ENCODE assay signal across 19 cellular contexts in the genomic region with DNA sequence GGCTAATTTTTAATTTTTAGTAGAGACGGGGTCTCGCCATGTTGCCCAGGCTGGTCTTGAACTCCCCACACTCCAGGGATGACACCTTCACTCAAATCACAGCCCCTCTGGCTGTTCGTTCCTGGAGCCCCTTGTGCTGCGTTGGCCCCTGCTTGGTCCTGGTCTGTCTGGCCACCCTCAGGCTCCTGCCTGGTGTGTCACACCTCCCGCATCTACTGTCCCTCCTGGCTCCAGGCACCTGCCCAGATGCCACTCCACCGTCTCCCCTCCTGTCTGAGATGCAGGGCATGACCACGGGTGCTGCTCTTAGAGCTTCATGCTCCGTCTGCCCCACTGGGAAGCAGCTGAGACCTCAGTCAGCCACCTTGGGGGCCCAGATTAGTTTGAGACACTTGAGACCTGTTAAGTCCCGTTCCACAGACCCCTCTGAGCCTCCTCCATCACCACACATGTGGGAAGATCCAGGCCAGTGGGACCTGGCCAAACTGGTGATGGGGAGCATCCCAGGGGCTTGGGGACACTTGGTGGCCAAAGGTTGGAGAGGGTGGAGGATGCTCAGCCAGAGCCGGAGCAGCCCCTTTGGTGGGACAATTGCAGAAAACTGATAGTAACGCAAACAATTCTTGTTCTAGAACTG. TPM values are rescaled to one million over a fixed set of nuclear protein-coding genes. Genes with fewer than 3 reads are reported as not detected.
DNase-seq lines count a peak whose midpoint lies in the region; ATAC-seq, FAIRE-seq and TF ChIP-seq lines count a peak whose summit lies in the region.
"Had no signal": no experiment of that assay in that cellular context is flagged by ENCODE, and none has a peak within 500 bp of the region (broad histone marks: within the 10 kb centered on the region; RNA-seq: fewer than 3 reads in every experiment).

No MANE protein-coding gene starts in this region.

- FAIRE-seq in HepG2 (lab: Jason Lieb, UNC) (no peak), H54 (lab: Jason Lieb, UNC) (no peak)

- peaks cover 23% of the 10 kb centered on the region for H3K27me3 Mint-ChIP-seq in stimulated activated naive CD8-positive, alpha-beta T cell treated with anti-CD3 and anti-CD28 coated beads, Interleukin-15, amount 100 ng/mL, for 72 hours

- H3K4me1 Mint-ChIP-seq in stimulated activated naive CD8-positive, alpha-beta T cell treated with anti-CD3 and anti-CD28 coated beads, Interleukin-15, amount 100 ng/mL, for 72 hours: no peaks in the 10 kb centered on the region

- ATAC-seq in left ventricle myocardium superior (no peak), Right ventricle myocardium inferior (no peak), HepG2 (no peak), HG03520 (IDR thresholded peaks at IDR 0.05; ENCODE audit: unreplicated experiment) (no peak)
- no peak for ATAC-seq in stimulated activated naive CD8-positive, alpha-beta T cell treated with anti-CD3 and anti-CD28 coated beads, Interleukin-15, amount 100 ng/mL, for 72 hours
- ATAC-seq: PC-3 had no signal

- CTCF ChIA-PET in HepG2 (lab: Yijun Ruan, JAX; ENCODE audit: low intra/inter-chr PET ratio, low total read pairs): no interaction called here

- BruUV-seq in HepG2 (replicated peaks; lab: Mats Ljungman, UMichigan): no TSS peak

- in situ Hi-C loops in HepG2 (cut with HindIII; ENCODE audit: extremely low pct_ligation_motif_present, low pct_unique_long_range_greater_than_20kb): no loop called here

- H3K27ac ChIP-seq in HepG2 (ENCODE audit: extremely low read length, insufficient read depth, low read length): no peak overlapping the region
- H3K27ac ChIP-seq: GM23248, RWPE1 had no signal

- H3K27me3 ChIP-seq in HepG2 (ENCODE audit: control insufficient read depth in 1 of 2, insufficient read depth in 2 of 2, low read length in 2 of 2): peaks cover 0 to 19% of the 10 kb centered on the region in 2 experiments; a peak in 4 of 5 replicates

- no peak overlapping the region for H3K4me3 Mint-ChIP-seq in stimulated activated naive CD8-positive, alpha-beta T cell treated with anti-CD3 and anti-CD28 coated beads, Interleukin-15, amount 100 ng/mL, for 72 hours

- TF ChIP-seq EP300 in HepG2 (IDR thresholded peaks at IDR 0.05; ENCODE audit: low read depth in 2 of 2, low read length in 2 of 2) (no peak), HepG2 (CRISPR knock-in tag; IDR thresholded peaks at IDR 0.05; ENCODE audit: borderline replicate concordance) (no peak)

- DNase-seq in left ventricle myocardium superior: peak; percentile 17
- DNase-seq in Right ventricle myocardium inferior (ENCODE audit: missing footprints): no peak
- DNase-seq in HepG2 (ENCODE audit: low spot score): no peak
- DNase-seq in posterior vena cava (ENCODE audit: low spot score): peak; percentile 61
- no peak for DNase-seq in stimulated activated naive CD8-positive, alpha-beta T cell treated with anti-CD3 and anti-CD28 coated beads, Interleukin-15, amount 100 ng/mL, for 72 hours
- DNase-seq in H54 (ENCODE audit: insufficient read length, low spot score): no peak
- DNase-seq: DMS153, EL, GM23248, NCI-H1048, NCI-H1436 treated with DMSO at 0.1 percent for 48 hours, NCI-H2029 treated with DMSO at 0.1 percent for 48 hours, NCI-H774, PC-3 had no signal

- H3K4me3 ChIP-seq in HepG2 (replicated peaks in 1 of 3; ENCODE audit: insufficient read depth in 1 of 3, low read depth in 2 of 3, low read length in 3 of 3): no peak overlapping the region
- H3K4me3 ChIP-seq: GM23248 had no signal

- TF ChIP-seq CTCF in HepG2 (CRISPR knock-in tag; IDR thresholded peaks at IDR 0.05): no peak

- no peak overlapping the region for H2AFZ ChIP-seq in HepG2 (ENCODE audit: low read length)
- H2AFZ ChIP-seq: GM23248 had no signal

- H3K9ac ChIP-seq in HepG2 (ENCODE audit: insufficient read depth, low read depth, low read length): no peak overlapping the region
- H3K9ac ChIP-seq: GM23248 had no signal

- no peaks in the 10 kb centered on the region for H3K9me3 ChIP-seq in HepG2 (ENCODE audit: low read length)

- no peaks in the 10 kb centered on the region for H4K20me1 ChIP-seq in HepG2 (ENCODE audit: insufficient read depth, low read length)

- H3K9me3 Mint-ChIP-seq in stimulated activated naive CD8-positive, alpha-beta T cell treated with anti-CD3 and anti-CD28 coated beads, Interleukin-15, amount 100 ng/mL, for 72 hours: no peaks in the 10 kb centered on the region

- no peak for TF ChIP-seq RAD21 in HepG2 (CRISPR knock-in tag; IDR thresholded peaks at IDR 0.05)

- 24% methylated on average over 11 of the region's 11 CpGs for WGBS in HepG2 (ENCODE audit: low lambda C conversion rate)

- H3K4me2 ChIP-seq in HepG2 (ENCODE audit: low read depth, low read length): no peak overlapping the region

- intact Hi-C loops in left ventricle myocardium superior (cut with micrococcal nuclease): no loop called here
- intact Hi-C loops in Right ventricle myocardium inferior (cut with DNase I): no loop called here
- intact Hi-C loops in HepG2 (cut with micrococcal nuclease; ENCODE audit: unreplicated experiment): no loop called here
- intact Hi-C loops in posterior vena cava (cut with DNase I): no loop called here

- no peaks in the 10 kb centered on the region for H3K36me3 ChIP-seq in HepG2 (replicated peaks in 1 of 2; ENCODE audit: control insufficient read depth in 1 of 2, insufficient read depth in 2 of 2, low read length in 2 of 2)

- no peak for TF ChIP-seq POLR2A in HepG2 (IDR thresholded peaks at IDR 0.05; ENCODE audit: insufficient read depth in 1 of 2, low read depth in 2 of 2, low read length in 2 of 2)
- no peak for TF ChIP-seq POLR2A in H54 (IDR thresholded peaks at IDR 0.05; ENCODE audit: low read depth, low read length)

- H3K4me1 ChIP-seq in HepG2 (ENCODE audit: insufficient read depth, low read length): peaks cover 12% of the 10 kb centered on the region
- H3K4me1 ChIP-seq: Caco-2 had no signal

- H3K79me2 ChIP-seq in HepG2 (ENCODE audit: insufficient read depth, low read length): no peaks in the 10 kb centered on the region

- POLR2A ChIA-PET in HepG2 (lab: Yijun Ruan, JAX): no interaction called here

- H3K27ac Mint-ChIP-seq in stimulated activated naive CD8-positive, alpha-beta T cell treated with anti-CD3 and anti-CD28 coated beads, Interleukin-15, amount 100 ng/mL, for 72 hours: no peak overlapping the region

RNA-seq across cellular contexts. Expression of gene NPBWR2, which starts 21.9 kb away (rescaled TPM):
- not detected for total RNA-seq in left ventricle myocardium superior
- not detected for total RNA-seq in Right ventricle myocardium inferior
- total RNA-seq in HepG2 (2016; rRNA removed; fragmentation: Illumina TruSeq; extraction: Trizol): not detected in 2 replicates
- total RNA-seq in HepG2 (2016; cell fraction: cytosol; rRNA removed; fragmentation: Illumina TruSeq; extraction: Trizol; ENCODE audit: low read depth): not detected in 2 replicates
- total RNA-seq in HepG2 (2016; cell fraction: insoluble cytoplasmic fraction; rRNA removed; fragmentation: Illumina TruSeq; extraction: Trizol): not detected in 2 replicates
- not detected in 2 replicates for total RNA-seq in HepG2 (2016; cell fraction: membrane; rRNA removed; fragmentation: Illumina TruSeq; extraction: Trizol)
- not detected in 2 replicates for total RNA-seq in HepG2 (2016; cell fraction: nucleus; rRNA removed; fragmentation: Illumina TruSeq; extraction: Trizol)
- polyA plus RNA-seq in HepG2 (2011; rRNA removed): not detected in 2 replicates
- not detected in 2 replicates for polyA plus RNA-seq in HepG2 (2011; cell fraction: cytosol; rRNA removed)
- not detected in 2 replicates for polyA plus RNA-seq in HepG2 (2011; cell fraction: nucleus; rRNA removed)
- not detected in 2 replicates for polyA plus RNA-seq in HepG2 (2012)
- polyA plus RNA-seq in HepG2 (2016; cell fraction: cytosol; fragmentation: Illumina TruSeq; extraction: Trizol; ENCODE audit: low read depth): not detected in 2 replicates
- not detected in 2 replicates for polyA plus RNA-seq in HepG2 (2016; cell fraction: insoluble cytoplasmic fraction; fragmentation: Illumina TruSeq; extraction: Trizol; ENCODE audit: low read depth)
- polyA plus RNA-seq in HepG2 (2016; cell fraction: membrane; fragmentation: Illumina TruSeq; extraction: Trizol; ENCODE audit: low read depth): not detected in 2 replicates
- not detected in 2 replicates for polyA plus RNA-seq in HepG2 (2016; cell fraction: nucleus; fragmentation: Illumina TruSeq; extraction: Trizol; ENCODE audit: insufficient read depth, low read depth)
- polyA minus RNA-seq in HepG2 (2011; rRNA and poly(A)+ RNA removed; ENCODE audit: low replicate concordance): not detected in 2 replicates
- polyA minus RNA-seq in HepG2 (2011; cell fraction: cytosol; rRNA and poly(A)+ RNA removed): not detected in 2 replicates
- not detected in 2 replicates for polyA minus RNA-seq in HepG2 (2011; cell fraction: nucleus; rRNA and poly(A)+ RNA removed)
- not detected for total RNA-seq in posterior vena cava
- total RNA-seq: Caco-2, GM23248, MCF 10A, NCI-H460, PC-3 had no signal
- polyA plus RNA-seq: GM23248 had no signal

RNA-seq across cellular contexts. Expression of gene MYT1, which starts 35.0 kb away (rescaled TPM):
- total RNA-seq in left ventricle myocardium superior (0.20 TPM), Right ventricle myocardium inferior (0.16 TPM), HepG2 (2016; rRNA removed; fragmentation: Illumina TruSeq; extraction: Trizol) (0.42 and 0.58 TPM in 2 replicates), posterior vena cava (not detected)
- total RNA-seq in HepG2 (2016; cell fraction: cytosol; rRNA removed; fragmentation: Illumina TruSeq; extraction: Trizol; ENCODE audit: low read depth): 0.10 TPM in 1 of 2 replicates, not detected in the other
- total RNA-seq in HepG2 (2016; cell fraction: insoluble cytoplasmic fraction; rRNA removed; fragmentation: Illumina TruSeq; extraction: Trizol): 0.12 and 0.30 TPM in 2 replicates
- total RNA-seq in HepG2 (2016; cell fraction: membrane; rRNA removed; fragmentation: Illumina TruSeq; extraction: Trizol): 0.07 and 0.34 TPM in 2 replicates
- 0.88 and 1.2 TPM in 2 replicates for total RNA-seq in HepG2 (2016; cell fraction: nucleus; rRNA removed; fragmentation: Illumina TruSeq; extraction: Trizol)
- polyA plus RNA-seq in HepG2 (2011; rRNA removed): 2.5 and 3.2 TPM in 2 replicates
- 1.5 TPM in 2 replicates for polyA plus RNA-seq in HepG2 (2011; cell fraction: cytosol; rRNA removed)
- 3.2 and 3.4 TPM in 2 replicates for polyA plus RNA-seq in HepG2 (2011; cell fraction: nucleus; rRNA removed)
- polyA plus RNA-seq in HepG2 (2012): 1.0 and 1.6 TPM in 2 replicates
- polyA plus RNA-seq in HepG2 (2016; cell fraction: cytosol; fragmentation: Illumina TruSeq; extraction: Trizol; ENCODE audit: low read depth): 0.15 TPM in 1 of 2 replicates, not detected in the other
- 0.27 and 0.67 TPM in 2 replicates for polyA plus RNA-seq in HepG2 (2016; cell fraction: insoluble cytoplasmic fraction; fragmentation: Illumina TruSeq; extraction: Trizol; ENCODE audit: low read depth)
- 0.15 and 0.27 TPM in 2 replicates for polyA plus RNA-seq in HepG2 (2016; cell fraction: membrane; fragmentation: Illumina TruSeq; extraction: Trizol; ENCODE audit: low read depth)
- polyA plus RNA-seq in HepG2 (2016; cell fraction: nucleus; fragmentation: Illumina TruSeq; extraction: Trizol; ENCODE audit: insufficient read depth, low read depth): 1.2 and 2.9 TPM in 2 replicates
- 1.4 TPM in 1 of 2 replicates, not detected in the other for polyA minus RNA-seq in HepG2 (2011; rRNA and poly(A)+ RNA removed; ENCODE audit: low replicate concordance)
- 0.20 and 0.70 TPM in 2 replicates for polyA minus RNA-seq in HepG2 (2011; cell fraction: cytosol; rRNA and poly(A)+ RNA removed)
- 1.8 and 3.6 TPM in 2 replicates for polyA minus RNA-seq in HepG2 (2011; cell fraction: nucleus; rRNA and poly(A)+ RNA removed)
- total RNA-seq: GM23248, MCF 10A, NCI-H460 had no signal
- polyA plus RNA-seq: GM23248 had no signal

RNA-seq across cellular contexts. Expression of gene LKAAEAR1, which starts 45.1 kb away (rescaled TPM):
- total RNA-seq in left ventricle myocardium superior (not detected), Right ventricle myocardium inferior (not detected), HepG2 (2016; rRNA removed; fragmentation: Illumina TruSeq; extraction: Trizol) (not detected in 2 replicates), posterior vena cava (not detected)
- total RNA-seq in HepG2 (2016; cell fraction: cytosol; rRNA removed; fragmentation: Illumina TruSeq; extraction: Trizol; ENCODE audit: low read depth): 0.51 TPM in 1 of 2 replicates, not detected in the other
- total RNA-seq in HepG2 (2016; cell fraction: insoluble cytoplasmic fraction; rRNA removed; fragmentation: Illumina TruSeq; extraction: Trizol): 0.15 TPM in 1 of 2 replicates, not detected in the other
- 0.22 TPM in 1 of 2 replicates, not detected in the other for total RNA-seq in HepG2 (2016; cell fraction: membrane; rRNA removed; fragmentation: Illumina TruSeq; extraction: Trizol)
- total RNA-seq in HepG2 (2016; cell fraction: nucleus; rRNA removed; fragmentation: Illumina TruSeq; extraction: Trizol): not detected in 2 replicates
- polyA plus RNA-seq in HepG2 (2011; rRNA removed): not detected in 2 replicates
- not detected in 2 replicates for polyA plus RNA-seq in HepG2 (2011; cell fraction: cytosol; rRNA removed)
- polyA plus RNA-seq in HepG2 (2011; cell fraction: nucleus; rRNA removed): not detected in 2 replicates
- not detected in 2 replicates for polyA plus RNA-seq in HepG2 (2012)
- 0.41 and 0.44 TPM in 2 replicates for polyA plus RNA-seq in HepG2 (2016; cell fraction: cytosol; fragmentation: Illumina TruSeq; extraction: Trizol; ENCODE audit: low read depth)
- polyA plus RNA-seq in HepG2 (2016; cell fraction: insoluble cytoplasmic fraction; fragmentation: Illumina TruSeq; extraction: Trizol; ENCODE audit: low read depth): not detected in 2 replicates
- not detected in 2 replicates for polyA plus RNA-seq in HepG2 (2016; cell fraction: membrane; fragmentation: Illumina TruSeq; extraction: Trizol; ENCODE audit: low read depth)
- polyA plus RNA-seq in HepG2 (2016; cell fraction: nucleus; fragmentation: Illumina TruSeq; extraction: Trizol; ENCODE audit: insufficient read depth, low read depth): not detected in 2 replicates
- not detected in 2 replicates for polyA minus RNA-seq in HepG2 (2011; rRNA and poly(A)+ RNA removed; ENCODE audit: low replicate concordance)
- not detected in 2 replicates for polyA minus RNA-seq in HepG2 (2011; cell fraction: cytosol; rRNA and poly(A)+ RNA removed)
- polyA minus RNA-seq in HepG2 (2011; cell fraction: nucleus; rRNA and poly(A)+ RNA removed): not detected in 2 replicates
- total RNA-seq: Caco-2, MCF 10A, NCI-H460 had no signal

RNA-seq across cellular contexts. Expression of gene OPRL1, which starts 49.4 kb away (rescaled TPM):
- total RNA-seq in left ventricle myocardium superior (0.27 TPM), Right ventricle myocardium inferior (0.49 TPM), HepG2 (2016; rRNA removed; fragmentation: Illumina TruSeq; extraction: Trizol) (0.27 and 0.35 TPM in 2 replicates), posterior vena cava (1 to 10 TPM in 1 of 2 donors, under 1 TPM in 1; 0.76 to 1.4 TPM)
- total RNA-seq in HepG2 (2016; cell fraction: cytosol; rRNA removed; fragmentation: Illumina TruSeq; extraction: Trizol; ENCODE audit: low read depth): not detected in 2 replicates
- 0.16 and 0.56 TPM in 2 replicates for total RNA-seq in HepG2 (2016; cell fraction: insoluble cytoplasmic fraction; rRNA removed; fragmentation: Illumina TruSeq; extraction: Trizol)
- total RNA-seq in HepG2 (2016; cell fraction: membrane; rRNA removed; fragmentation: Illumina TruSeq; extraction: Trizol): 0.12 and 0.14 TPM in 2 replicates
- total RNA-seq in HepG2 (2016; cell fraction: nucleus; rRNA removed; fragmentation: Illumina TruSeq; extraction: Trizol): 0.25 and 0.28 TPM in 2 replicates
- polyA plus RNA-seq in HepG2 (2011; rRNA removed): 0.71 and 0.77 TPM in 2 replicates
- polyA plus RNA-seq in HepG2 (2011; cell fraction: cytosol; rRNA removed): 0.37 and 0.86 TPM in 2 replicates
- 0.99 and 1.1 TPM in 2 replicates for polyA plus RNA-seq in HepG2 (2011; cell fraction: nucleus; rRNA removed)
- polyA plus RNA-seq in HepG2 (2012): 0.28 and 0.56 TPM in 2 replicates
- polyA plus RNA-seq in HepG2 (2016; cell fraction: cytosol; fragmentation: Illumina TruSeq; extraction: Trizol; ENCODE audit: low read depth): not detected in 2 replicates
- 0.32 and 0.40 TPM in 2 replicates for polyA plus RNA-seq in HepG2 (2016; cell fraction: insoluble cytoplasmic fraction; fragmentation: Illumina TruSeq; extraction: Trizol; ENCODE audit: low read depth)
- 0.08 TPM in 1 of 2 replicates, not detected in the other for polyA plus RNA-seq in HepG2 (2016; cell fraction: membrane; fragmentation: Illumina TruSeq; extraction: Trizol; ENCODE audit: low read depth)
- 0.33 and 0.61 TPM in 2 replicates for polyA plus RNA-seq in HepG2 (2016; cell fraction: nucleus; fragmentation: Illumina TruSeq; extraction: Trizol; ENCODE audit: insufficient read depth, low read depth)
- 0.14 and 3.0 TPM in 2 replicates for polyA minus RNA-seq in HepG2 (2011; rRNA and poly(A)+ RNA removed; ENCODE audit: low replicate concordance)
- 0.59 and 0.62 TPM in 2 replicates for polyA minus RNA-seq in HepG2 (2011; cell fraction: cytosol; rRNA and poly(A)+ RNA removed)
- polyA minus RNA-seq in HepG2 (2011; cell fraction: nucleus; rRNA and poly(A)+ RNA removed): 0.13 and 0.25 TPM in 2 replicates

RNA-seq across cellular contexts. Expression of gene RGS19, which starts 49.9 kb away (rescaled TPM):
- total RNA-seq in left ventricle myocardium superior (5.4 TPM), Right ventricle myocardium inferior (6.6 TPM), HepG2 (2016; rRNA removed; fragmentation: Illumina TruSeq; extraction: Trizol) (10.2 and 10.7 TPM in 2 replicates), posterior vena cava (10 to 100 TPM; 18.0 to 19.1 TPM)
- total RNA-seq in HepG2 (2016; cell fraction: cytosol; rRNA removed; fragmentation: Illumina TruSeq; extraction: Trizol; ENCODE audit: low read depth): 8.3 and 13.6 TPM in 2 replicates
- total RNA-seq in HepG2 (2016; cell fraction: insoluble cytoplasmic fraction; rRNA removed; fragmentation: Illumina TruSeq; extraction: Trizol): 9.9 and 10.3 TPM in 2 replicates
- total RNA-seq in HepG2 (2016; cell fraction: membrane; rRNA removed; fragmentation: Illumina TruSeq; extraction: Trizol): 24.1 and 24.7 TPM in 2 replicates
- total RNA-seq in HepG2 (2016; cell fraction: nucleus; rRNA removed; fragmentation: Illumina TruSeq; extraction: Trizol): 7.0 and 7.6 TPM in 2 replicates
- 11.9 and 14.7 TPM in 2 replicates for polyA plus RNA-seq in HepG2 (2011; rRNA removed)
- 11.7 and 19.3 TPM in 2 replicates for polyA plus RNA-seq in HepG2 (2011; cell fraction: cytosol; rRNA removed)
- 12.6 and 13.6 TPM in 2 replicates for polyA plus RNA-seq in HepG2 (2011; cell fraction: nucleus; rRNA removed)
- polyA plus RNA-seq in HepG2 (2012): 4.4 and 6.8 TPM in 2 replicates
- 18.0 and 22.1 TPM in 2 replicates for polyA plus RNA-seq in HepG2 (2016; cell fraction: cytosol; fragmentation: Illumina TruSeq; extraction: Trizol; ENCODE audit: low read depth)
- 14.2 and 16.6 TPM in 2 replicates for polyA plus RNA-seq in HepG2 (2016; cell fraction: insoluble cytoplasmic fraction; fragmentation: Illumina TruSeq; extraction: Trizol; ENCODE audit: low read depth)
- 25.0 and 29.7 TPM in 2 replicates for polyA plus RNA-seq in HepG2 (2016; cell fraction: membrane; fragmentation: Illumina TruSeq; extraction: Trizol; ENCODE audit: low read depth)
- 9.7 and 10.6 TPM in 2 replicates for polyA plus RNA-seq in HepG2 (2016; cell fraction: nucleus; fragmentation: Illumina TruSeq; extraction: Trizol; ENCODE audit: insufficient read depth, low read depth)
- polyA minus RNA-seq in HepG2 (2011; rRNA and poly(A)+ RNA removed; ENCODE audit: low replicate concordance): 15.8 and 18.5 TPM in 2 replicates
- polyA minus RNA-seq in HepG2 (2011; cell fraction: cytosol; rRNA and poly(A)+ RNA removed): 8.1 and 9.1 TPM in 2 replicates
- 4.5 and 5.5 TPM in 2 replicates for polyA minus RNA-seq in HepG2 (2011; cell fraction: nucleus; rRNA and poly(A)+ RNA removed)

Comparison
In these comparisons a context has a peak if more than half of its experiments do, and no peak if none do; other contexts are left out.
1. DNase-seq: peak in left ventricle myocardium superior (single experiment) and posterior vena cava (single experiment); none in Right ventricle myocardium inferior (single experiment), HepG2 (single experiment), stimulated activated naive CD8-positive, alpha-beta T cell treated with anti-CD3 and anti-CD28 coated beads, Interleukin-15, amount 100 ng/mL, for 72 hours (0 of 2) and H54 (single experiment).